In genomic region chr15:47900731-47901130, GRCh38 we compare ENCODE assay signal across 26 cellular contexts.
"Had no signal": no experiment of that assay in that cellular context is flagged by ENCODE, and none has a peak within 500 bp of the region (broad histone marks: within the 10 kb centered on the region; RNA-seq: fewer than 3 reads in every experiment).

No MANE protein-coding gene starts in this region.

- H3K36me3 Mint-ChIP-seq: naive B cell had no signal

- H3K36me3 ChIP-seq: left lung, lower lobe of right lung, neural progenitor cell, neutrophil, right atrium auricular region, right lobe of liver, stomach, thoracic aorta, tibial artery, upper lobe of right lung had no signal

- H3K4me3 ChIP-seq: left lung, lower lobe of right lung, neural progenitor cell, right atrium auricular region, right lobe of liver, smooth muscle cell, stomach, thoracic aorta, tibial artery, upper lobe of right lung had no signal

- H3K4me1 ChIP-seq: left lung, lower lobe of right lung, parathyroid adenoma, right atrium auricular region, right lobe of liver, stomach, tibial artery, upper lobe of right lung had no signal

- H3K4me3 Mint-ChIP-seq: naive B cell; natural killer cell; nephron progenitor cell; neural progenitor cell; stimulated activated naive B cell treated with anti-CD40 and anti-IgM and Interleukin-4, amounts not matched to agents 10 μg/mL and 1 μg/mL and 100 μg/mL, for 72 hours had no signal

- H3K27me3 ChIP-seq: left lung, neural progenitor cell, neutrophil, right atrium auricular region, right lobe of liver, stomach, tibial artery, upper lobe of right lung had no signal

- H3K9me3 ChIP-seq: neutrophil, right lobe of liver, upper lobe of right lung had no signal

- H3K27me3 Mint-ChIP-seq: stimulated activated naive B cell treated with anti-CD40 and anti-IgM and Interleukin-4, amounts not matched to agents 10 μg/mL and 1 μg/mL and 100 μg/mL, for 72 hours had no signal

- H3K27ac ChIP-seq: left lung, lower lobe of right lung, neural progenitor cell, neutrophil, parathyroid adenoma, right atrium auricular region, right lobe of liver, stomach, thoracic aorta, tibial artery, upper lobe of right lung had no signal

- H3K4me1 Mint-ChIP-seq: naive B cell; natural killer cell; stimulated activated naive B cell treated with anti-CD40 and anti-IgM and Interleukin-4, amounts not matched to agents 10 μg/mL and 1 μg/mL and 100 μg/mL, for 72 hours had no signal

- ATAC-seq: left colon; left lung; lower lobe of right lung; natural killer cell; right lobe of liver; stimulated activated naive B cell treated with anti-CD40 and anti-IgM and Interleukin-4, amounts not matched to agents 10 μg/mL and 1 μg/mL and 100 μg/mL, for 72 hours; stimulated activated naive CD8-positive, alpha-beta T cell treated with anti-CD3 and anti-CD28 coated beads, Interleukin-15, Interleukin-2, amounts not matched to agents 100 U/mL and 50 U/mL, for 24 hours; upper lobe of right lung had no signal

- DNase-seq: hippocampal formation; kidney; left colon; left lung; lower lobe of right lung; mammary epithelial cell; mesenchymal stem cell; naive B cell; natural killer cell; nephron progenitor cell; occipital lobe; right lobe of liver; stimulated activated CD4-positive, alpha-beta T cell treated with anti-CD3 and anti-CD28 coated beads, Interleukin-2, amount 100 ng/mL, for 24 hours; stimulated activated CD4-positive, alpha-beta T cell treated with anti-CD3 and anti-CD28 coated beads, Interleukin-4, amount 100 ng/mL, for 1 hour; stimulated activated naive B cell treated with anti-CD40 and anti-IgM and Interleukin-4, amounts not matched to agents 10 μg/mL and 1 μg/mL and 100 μg/mL, for 72 hours; stimulated activated naive CD8-positive, alpha-beta T cell treated with anti-CD3 and anti-CD28 coated beads, Interleukin-15, Interleukin-2, amounts not matched to agents 100 U/mL and 50 U/mL, for 24 hours; stomach; tibial artery; trophoblast cell; upper lobe of right lung had no signal

- H3K27ac Mint-ChIP-seq: naive B cell; natural killer cell; nephron progenitor cell; neural progenitor cell; stimulated activated naive B cell treated with anti-CD40 and anti-IgM and Interleukin-4, amounts not matched to agents 10 μg/mL and 1 μg/mL and 100 μg/mL, for 72 hours had no signal
